8 cellular contexts compared by ENCODE assay signal in genomic region chr4:48546336-48546735, GRCh38. TPM values are rescaled to one million over a fixed set of nuclear protein-coding genes. Genes with fewer than 3 reads are reported as not detected.
DNase-seq lines count a peak whose midpoint lies in the region; ATAC-seq and TF ChIP-seq lines count a peak whose summit lies in the region.

No MANE protein-coding gene starts in this region.

- no peak overlapping the region for H2BK120ac ChIP-seq in mesenchymal stem cell (ENCODE audit: low read depth, low read length)

- H3K9me3 Mint-ChIP-seq in brain: no peaks in the 10 kb centered on the region
- no peaks in the 10 kb centered on the region for H3K9me3 Mint-ChIP-seq in activated T-helper 2 cell treated with anti-CD3 and anti-CD28 coated beads, Interferon-gamma antibody, Interleukin-2, Interleukin-4, amounts not matched to agents 10 μg/mL and 5 μg/mL and 100 μg/mL, durations not matched to agents 14 hours and 24 hours and 36 hours

- H3K27me3 ChIP-seq in mesenchymal stem cell (ENCODE audit: control insufficient read depth in 1 of 2, insufficient read depth in 1 of 2, low read length in 2 of 2): no peaks in the 10 kb centered on the region

- H3K36me3 ChIP-seq in mesenchymal stem cell (ENCODE audit: control insufficient read depth in 1 of 2, insufficient read depth in 2 of 2, low read depth in 1 of 2, low read length in 2 of 2): peaks cover 10 to 89% of the 10 kb centered on the region in 2 experiments

- TF ChIP-seq CTCF in brain (conservative IDR thresholded peaks at IDR 0.05): peak; percentile 81 to 90

- H2BK5ac ChIP-seq in mesenchymal stem cell (ENCODE audit: low read depth, low read length, poor library complexity, severe bottlenecking): no peak overlapping the region

- H2BK12ac ChIP-seq in mesenchymal stem cell (ENCODE audit: low read length in 2 of 2): no peak overlapping the region

- H3K18ac ChIP-seq in mesenchymal stem cell (ENCODE audit: low read depth in 1 of 2, low read length in 2 of 2): no peak overlapping the region

- 100% methylated on average over 1 of the region's 2 CpGs for WGBS in mesenchymal stem cell

- H2AFZ ChIP-seq in mesenchymal stem cell (ENCODE audit: low read depth, low read length): no peak overlapping the region

- no peak overlapping the region for H3K23ac ChIP-seq in mesenchymal stem cell (ENCODE audit: low read length in 2 of 2)

- H3K79me1 ChIP-seq in mesenchymal stem cell (replicated peaks; ENCODE audit: low read length, poor library complexity, severe bottlenecking): peaks cover 10% of the 10 kb centered on the region

- H3K36me3 Mint-ChIP-seq in brain: peaks cover 71% of the 10 kb centered on the region
- peaks cover 73% of the 10 kb centered on the region for H3K36me3 Mint-ChIP-seq in activated T-helper 2 cell treated with anti-CD3 and anti-CD28 coated beads, Interferon-gamma antibody, Interleukin-2, Interleukin-4, amounts not matched to agents 10 μg/mL and 5 μg/mL and 100 μg/mL, durations not matched to agents 14 hours and 24 hours and 36 hours (ENCODE audit: low read depth)

- no peak overlapping the region for H3K27ac ChIP-seq in mesenchymal stem cell (ENCODE audit: low read length, poor library complexity, severe bottlenecking)

- H4K8ac ChIP-seq in mesenchymal stem cell (ENCODE audit: low read length): no peak overlapping the region

- H3K27ac Mint-ChIP-seq in brain: peak overlapping the region in 2 of 5 experiments; percentile 33 to 64
- no peak overlapping the region for H3K27ac Mint-ChIP-seq in activated T-helper 2 cell treated with anti-CD3 and anti-CD28 coated beads, Interferon-gamma antibody, Interleukin-2, Interleukin-4, amounts not matched to agents 10 μg/mL and 5 μg/mL and 100 μg/mL, durations not matched to agents 14 hours and 24 hours and 36 hours

- H3K9me3 ChIP-seq in mesenchymal stem cell (ENCODE audit: control insufficient read depth, low read length): no peaks in the 10 kb centered on the region

- H3K4me3 Mint-ChIP-seq in brain: no peak overlapping the region
- H3K4me3 Mint-ChIP-seq in activated T-helper 2 cell treated with anti-CD3 and anti-CD28 coated beads, Interferon-gamma antibody, Interleukin-2, Interleukin-4, amounts not matched to agents 10 μg/mL and 5 μg/mL and 100 μg/mL, durations not matched to agents 14 hours and 24 hours and 36 hours (ENCODE audit: low read depth): no peak overlapping the region

- H2BK15ac ChIP-seq in mesenchymal stem cell (ENCODE audit: low read depth, poor library complexity, severe bottlenecking): no peak overlapping the region

- intact Hi-C loops in activated T-helper 2 cell treated with anti-CD3 and anti-CD28 coated beads, Interferon-gamma antibody, Interleukin-2, Interleukin-4, amounts not matched to agents 10 μg/mL and 5 μg/mL and 100 μg/mL, durations not matched to agents 14 hours and 24 hours and 36 hours (cut with micrococcal nuclease): no loop called here

- no peak overlapping the region for H3K4me2 ChIP-seq in mesenchymal stem cell (ENCODE audit: low read length, poor library complexity, severe bottlenecking)

- H3K14ac ChIP-seq in mesenchymal stem cell (ENCODE audit: low read length in 2 of 2): no peak overlapping the region

- no peak overlapping the region for H4K91ac ChIP-seq in mesenchymal stem cell (ENCODE audit: low read length)

- H2AK5ac ChIP-seq in mesenchymal stem cell (ENCODE audit: low read length, severe bottlenecking): no peak overlapping the region

- DNase-seq in ACHN: peak; percentile 34
- DNase-seq in G401 (ENCODE audit: low spot score): peak; percentile 33
- DNase-seq in NCI-H460 (ENCODE audit: extremely low read depth, low read depth): peak; percentile 30
- DNase-seq in mesenchymal stem cell: peak; percentile 40
- DNase-seq in activated T-helper 2 cell treated with anti-CD3 and anti-CD28 coated beads, Interferon-gamma antibody, Interleukin-2, Interleukin-4, amounts not matched to agents 10 μg/mL and 5 μg/mL and 100 μg/mL, durations not matched to agents 14 hours and 24 hours and 36 hours (ENCODE audit: low spot score): no peak
- no peak for DNase-seq in mesenteric fat pad (ENCODE audit: low spot score)

- H3K4me1 Mint-ChIP-seq in brain: no peaks in the 10 kb centered on the region
- H3K4me1 Mint-ChIP-seq in activated T-helper 2 cell treated with anti-CD3 and anti-CD28 coated beads, Interferon-gamma antibody, Interleukin-2, Interleukin-4, amounts not matched to agents 10 μg/mL and 5 μg/mL and 100 μg/mL, durations not matched to agents 14 hours and 24 hours and 36 hours (ENCODE audit: low read depth): peaks cover 2% of the 10 kb centered on the region

- H3K4me1 ChIP-seq in mesenchymal stem cell (ENCODE audit: control insufficient read depth, insufficient read depth, low read depth, low read length): peaks cover 4% of the 10 kb centered on the region

- no peak overlapping the region for H3K4me3 ChIP-seq in mesenchymal stem cell (ENCODE audit: insufficient read depth in 1 of 2, low read depth in 1 of 2, low read length in 2 of 2)

- H3K9ac ChIP-seq in mesenchymal stem cell (ENCODE audit: low read length): no peak overlapping the region

- in situ Hi-C loops in ACHN (cut with HindIII; ENCODE audit: low pct_ligation_motif_present, low pct_unique_long_range_greater_than_20kb, low sequenced_read_pairs): no loop called here
- in situ Hi-C loops in G401 (cut with HindIII; ENCODE audit: low sequenced_read_pairs): no loop called here

- ATAC-seq in HG03095 (IDR thresholded peaks at IDR 0.05; ENCODE audit: unreplicated experiment): no peak

- H3K27me3 Mint-ChIP-seq in brain: no peaks in the 10 kb centered on the region
- no peaks in the 10 kb centered on the region for H3K27me3 Mint-ChIP-seq in activated T-helper 2 cell treated with anti-CD3 and anti-CD28 coated beads, Interferon-gamma antibody, Interleukin-2, Interleukin-4, amounts not matched to agents 10 μg/mL and 5 μg/mL and 100 μg/mL, durations not matched to agents 14 hours and 24 hours and 36 hours (ENCODE audit: low read depth)

- H3K4ac ChIP-seq in mesenchymal stem cell (ENCODE audit: low read depth in 1 of 2, low read length in 2 of 2): no peak overlapping the region

RNA-seq across cellular contexts. Expression of gene ZAR1, which starts 56.3 kb away (rescaled TPM):
- total RNA-seq in G401 (2014; rRNA removed; shearing (Covaris generic)): not detected in 2 replicates
- total RNA-seq in NCI-H460 (2014; rRNA removed; shearing (Covaris generic)): not detected in 2 replicates
- polyA plus RNA-seq in NCI-H460 (2014; cell fraction: nucleus; rRNA removed): 0.15 and 1.0 TPM in 2 replicates
- polyA plus RNA-seq in brain (ENCODE audit: insufficient read depth, low read depth, low replicate concordance): 0.44 TPM
- polyA plus RNA-seq in mesenchymal stem cell (2013, experiment 1 of 2): not detected
- not detected for polyA plus RNA-seq in mesenchymal stem cell (2013, experiment 2 of 2)
- total RNA-seq in activated T-helper 2 cell treated with anti-CD3 and anti-CD28 coated beads, Interferon-gamma antibody, Interleukin-2, Interleukin-4, amounts not matched to agents 10 μg/mL and 5 μg/mL and 100 μg/mL, durations not matched to agents 14 hours and 24 hours and 36 hours: not detected in 2 replicates
- not detected for total RNA-seq in mesenteric fat pad

Comparison
In these comparisons a context has a peak if more than half of its experiments do, and no peak if none do; other contexts are left out.
1. DNase-seq: peak in ACHN (single experiment), G401 (single experiment), NCI-H460 (single experiment) and mesenchymal stem cell (single experiment); none in activated T-helper 2 cell treated with anti-CD3 and anti-CD28 coated beads, Interferon-gamma antibody, Interleukin-2, Interleukin-4, amounts not matched to agents 10 μg/mL and 5 μg/mL and 100 μg/mL, durations not matched to agents 14 hours and 24 hours and 36 hours (single experiment) and mesenteric fat pad (single experiment).